8 cellular contexts compared by ENCODE assay signal in the genomic region with DNA sequence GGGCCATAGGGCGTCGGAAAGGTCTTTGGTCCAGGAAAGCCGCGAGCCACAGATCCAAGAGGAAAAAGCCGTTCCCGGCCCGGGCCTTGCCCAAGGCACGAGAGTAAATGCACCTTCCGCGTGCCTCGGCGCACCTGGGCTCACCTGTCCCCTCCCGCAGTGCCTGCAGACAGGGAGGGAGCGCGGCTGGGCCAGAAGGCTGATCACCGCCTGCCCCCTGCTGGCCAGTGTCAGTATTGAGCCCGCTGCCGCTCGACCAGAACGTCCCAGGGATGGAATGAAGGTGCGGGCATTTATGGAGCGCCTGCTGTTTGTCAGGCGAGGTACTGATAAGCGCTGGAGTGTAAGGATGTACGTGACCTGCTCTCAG. TPM values are rescaled to one million over a fixed set of nuclear protein-coding genes. Genes with fewer than 3 reads are reported as not detected.
DNase-seq lines count a peak whose midpoint lies in the region; ATAC-seq and TF ChIP-seq lines count a peak whose summit lies in the region.

No MANE protein-coding gene starts in this region.

- TF ChIP-seq CTCF in body of pancreas (IDR thresholded peaks at IDR 0.05): peak; percentile 97 to 99 (median 99)
- peak; percentile 99 to 100 (median 99) for TF ChIP-seq CTCF in sigmoid colon (IDR thresholded peaks at IDR 0.05)

- H3K27ac ChIP-seq in body of pancreas (peak overlapping the region; percentile 67 to 88 (median 75)), iPS DF 6.9 (ENCODE audit: low read length) (no peak overlapping the region), sigmoid colon (peak overlapping the region; percentile 68 to 80 (median 74))

- H3K4me3 ChIP-seq in body of pancreas (peak overlapping the region in 1 of 2 donors; percentile 24), iPS DF 6.9 (ENCODE audit: low read length) (peak overlapping the region; percentile 23; the same call in 1 of the 2 replicates), sigmoid colon (peak overlapping the region; percentile 9 to 43 (median 36))

- TF ChIP-seq POLR2A in body of pancreas (IDR thresholded peaks at IDR 0.05) (peak in 1 of 3 donors; percentile 29), sigmoid colon (IDR thresholded peaks at IDR 0.05) (no peak)

- intact Hi-C loops in body of pancreas (cut with DNase I): no loop called here
- intact Hi-C loops in sigmoid colon (cut with DNase I): loop anchor here (1.0 to 5.0 kb wide), 3 partner anchors 93 to 167 kb away; no protein-coding TSS in a partner anchor

- ATAC-seq in HG02571 (IDR thresholded peaks at IDR 0.05; ENCODE audit: unreplicated experiment): peak; percentile 70
- ATAC-seq in body of pancreas: peak; percentile 90
- no peak for ATAC-seq in HG02623 (IDR thresholded peaks at IDR 0.05; ENCODE audit: unreplicated experiment)

- DNase-seq in Daoy (ENCODE audit: low read depth): peak; percentile 71
- peak; percentile 72 for DNase-seq in NCI-H2029 (lab: John Stamatoyannopoulos, UW)
- peak; percentile 77 for DNase-seq in UCSD-AML1 (lab: John Stamatoyannopoulos, UW; ENCODE audit: unreplicated experiment)
- peak; percentile 94 to 97 (median 94) for DNase-seq in body of pancreas
- DNase-seq in iPS DF 6.9 (ENCODE audit: low read depth, low spot score): peak; percentile 91
- peak; percentile 90 for DNase-seq in sigmoid colon

- H3K4me1 ChIP-seq in body of pancreas (peaks cover 34% of the 10 kb centered on the region), iPS DF 6.9 (ENCODE audit: control insufficient read depth, insufficient read depth, low read length) (peaks cover 5% of the 10 kb centered on the region; the same call in 1 of the 2 replicates), sigmoid colon (peaks cover 0 to 31% (median 20%) of the 10 kb centered on the region in 4 donors)

- 2 to 4% methylated on average over 12 to 25 of the region's 25 CpGs for WGBS in body of pancreas, 2 donors
- WGBS in iPS DF 6.9 (ENCODE audit: insufficient coverage, insufficient read length): no CpG with 5 or more reads among the region's 25 CpGs
- WGBS in sigmoid colon, 2 donors: 2 to 5% methylated on average over 25 of the region's 25 CpGs

- H3K9me3 ChIP-seq in body of pancreas (no peaks in the 10 kb centered on the region), iPS DF 6.9 (ENCODE audit: control insufficient read depth, insufficient read depth, low read length) (no peaks in the 10 kb centered on the region), sigmoid colon (no peaks in the 10 kb centered on the region)

- no peak for TF ChIP-seq EP300 in sigmoid colon (IDR thresholded peaks at IDR 0.05)

- H3K27me3 ChIP-seq in body of pancreas (no peaks in the 10 kb centered on the region), iPS DF 6.9 (ENCODE audit: control insufficient read depth, insufficient read depth, low read length) (peaks cover 3% of the 10 kb centered on the region; the same call in 1 of the 2 replicates), sigmoid colon (no peaks in the 10 kb centered on the region)

- H3K36me3 ChIP-seq in body of pancreas (replicated peaks in 1 of 2; ENCODE audit: insufficient read depth in 1 of 2, low read depth in 2 of 2) (no peaks in the 10 kb centered on the region), iPS DF 6.9 (ENCODE audit: control insufficient read depth, insufficient read depth, low read length) (no peaks in the 10 kb centered on the region), sigmoid colon (no peaks in the 10 kb centered on the region)

RNA-seq across cellular contexts. Expression of a gene that starts 0.7 kb away (rescaled TPM):
- total RNA-seq in Daoy (2014; rRNA removed; shearing (Covaris generic)): 0.06 TPM in 1 of 2 replicates, not detected in the other
- 10 to 100 TPM; 11.9 to 50.1 TPM for total RNA-seq in body of pancreas
- 10 to 100 TPM in 3 of 4 donors, 1 to 10 TPM in 1; 6.8 to 32.1 (median 15.8) TPM for total RNA-seq in sigmoid colon
- polyA plus RNA-seq in sigmoid colon: 10 to 100 TPM in 1 of 3 donors, 1 to 10 TPM in 2; 6.7 to 50.9 (median 7.2) TPM

RNA-seq across cellular contexts. Expression of a gene that starts 22.4 kb away (rescaled TPM):
- total RNA-seq in Daoy (2014; rRNA removed; shearing (Covaris generic)): 3.6 and 5.4 TPM in 2 replicates
- total RNA-seq in body of pancreas (10 to 100 TPM; 10.9 to 11.9 TPM), sigmoid colon (10 to 100 TPM; 39.2 to 69.0 (median 51.1) TPM)
- polyA plus RNA-seq in sigmoid colon: 10 to 100 TPM in 1 of 3 donors, 1 to 10 TPM in 2; 3.6 to 13.8 (median 4.4) TPM

RNA-seq across cellular contexts. Expression of a gene that starts 26.7 kb away (rescaled TPM):
- 0.23 TPM in 1 of 2 replicates, not detected in the other for total RNA-seq in Daoy (2014; rRNA removed; shearing (Covaris generic))
- total RNA-seq in body of pancreas (under 1 TPM in 1 of 2 donors, not detected in 1; 0.26 TPM), sigmoid colon (1 to 10 TPM in 3 of 4 donors, under 1 TPM in 1; 0.66 to 4.3 (median 3.2) TPM)
- 1 to 10 TPM in 1 of 3 donors, not detected in 2; 1.0 TPM for polyA plus RNA-seq in sigmoid colon
